1 cellular context compared by ENCODE assay signal in genomic region chr11:64036081-64037026, GRCh38.
TF ChIP-seq lines count a peak whose summit lies in the region.

No MANE protein-coding gene starts in this region.

TF ChIP-seq in HepG2, 621 proteins besides CTCF, POLR2A, EP300 and RAD21:
- TF ChIP-seq RBAK (CRISPR knock-in tag; IDR thresholded peaks at IDR 0.05) (no peak), GTF3A (CRISPR knock-in tag; conservative IDR thresholded peaks at IDR 0.05) (no peak), ZNF800 (CRISPR knock-in tag; IDR thresholded peaks at IDR 0.05) (peak; percentile 86), AKAP8 (CRISPR knock-in tag; IDR thresholded peaks at IDR 0.05) (peak; percentile 56; the same call in 1 of the 2 replicates), ZNF337 (CRISPR knock-in tag; IDR thresholded peaks at IDR 0.05; ENCODE audit: borderline replicate concordance, low read depth) (no peak), CAMTA2 (CRISPR knock-in tag; IDR thresholded peaks at IDR 0.05; ENCODE audit: borderline replicate concordance) (no peak)
